Comparison of ENCODE assay signal across 32 cellular contexts in the genomic region with DNA sequence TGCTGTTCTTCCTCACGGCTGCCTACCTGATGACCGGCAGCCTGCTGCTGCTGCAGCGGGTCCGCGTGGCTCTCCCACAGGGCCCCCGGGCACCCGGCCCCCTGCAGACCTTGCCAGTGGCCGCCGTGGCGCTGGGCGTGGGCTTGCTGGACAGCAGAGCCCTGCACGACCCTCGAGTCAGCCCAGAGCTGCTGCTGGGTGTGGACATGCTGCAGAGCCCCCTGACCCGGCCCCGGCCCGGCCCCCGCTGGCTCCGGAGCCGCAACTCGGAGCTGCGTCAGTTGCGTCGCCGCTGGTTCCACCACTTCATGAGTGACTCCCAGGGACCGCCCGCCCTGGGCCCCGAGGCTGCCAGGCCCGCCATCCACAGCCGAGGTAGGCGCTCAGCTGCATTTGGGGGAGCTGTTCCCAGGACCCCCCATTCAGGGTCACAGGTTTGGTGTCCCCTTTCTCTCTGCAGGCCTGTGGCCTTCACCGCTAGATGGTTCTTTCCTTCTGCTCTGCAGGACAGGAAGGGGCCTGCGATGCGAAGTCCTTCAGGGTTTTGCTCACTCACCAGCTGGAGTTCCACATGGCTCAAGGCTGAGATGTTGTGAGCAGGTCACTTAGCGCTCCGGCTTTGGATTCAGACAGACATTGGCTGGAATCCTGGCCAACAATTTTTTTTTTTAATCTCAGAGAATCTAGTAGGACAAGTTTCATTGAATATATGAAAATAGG. TPM values are rescaled to one million over a fixed set of nuclear protein-coding genes. Genes with fewer than 3 reads are reported as not detected.
"Had no signal": no experiment of that assay in that cellular context is flagged by ENCODE, and none has a peak within 500 bp of the region (broad histone marks: within the 10 kb centered on the region; RNA-seq: fewer than 3 reads in every experiment).

No MANE protein-coding gene starts in this region.

- H3K27ac ChIP-seq: ascending aorta, cardiac muscle cell, VCaP had no signal

- H3K36me3 ChIP-seq: ascending aorta, cardiac muscle cell had no signal

- ATAC-seq: activated CD4-positive, alpha-beta T cell treated with anti-CD3 and anti-CD28 coated beads for 36 hours; activated CD4-positive, CD25-positive, alpha-beta regulatory T cell treated with anti-CD3 and anti-CD28 coated beads, Interleukin-2, amount 50 U/mL, for 24 hours; activated CD8-positive, alpha-beta memory T cell treated with anti-CD3 and anti-CD28 coated beads, Interleukin-2, amount 10 ng/mL, durations not matched to agents 7 days and 5 days; activated CD8-positive, alpha-beta T cell treated with anti-CD3 and anti-CD28 coated beads, Interleukin-2, amount 10 ng/mL, durations not matched to agents 7 days and 5 days; activated naive CD8-positive, alpha-beta T cell treated with anti-CD3 and anti-CD28 coated beads, Interleukin-2, amount 50 U/mL, for 24 hours; WTC11 had no signal

- H3K9me3 ChIP-seq: ascending aorta had no signal

- FAIRE-seq: TTC549 had no signal

- DNase-seq: activated CD4-positive, alpha-beta memory T cell treated with anti-CD3 and anti-CD28 coated beads, Interleukin-2, amount 10 ng/mL, durations not matched to agents 7 days and 5 days; activated CD4-positive, alpha-beta T cell treated with anti-CD3 and anti-CD28 coated beads for 1 hour; activated CD4-positive, alpha-beta T cell treated with anti-CD3 and anti-CD28 coated beads for 36 hours; activated CD4-positive, alpha-beta T cell treated with anti-CD3 and anti-CD28 coated beads for 48 hours; activated CD4-positive, alpha-beta T cell treated with anti-CD3 and anti-CD28 coated beads, Interleukin-2, amount 10 ng/mL, durations not matched to agents 7 days and 5 days; activated CD4-positive, alpha-beta T cell treated with anti-CD3 and anti-CD28 coated beads, Interleukin-2, amount 50 U/mL, for 48 hours; activated CD4-positive, CD25-positive, alpha-beta regulatory T cell; activated CD8-positive, alpha-beta memory T cell treated with anti-CD3 and anti-CD28 coated beads for 24 hours; activated CD8-positive, alpha-beta memory T cell treated with anti-CD3 and anti-CD28 coated beads, Interleukin-2, amount 10 ng/mL, durations not matched to agents 7 days and 5 days; activated CD8-positive, alpha-beta memory T cell treated with anti-CD3 and anti-CD28 coated beads, Interleukin-2, amount 50 U/mL, for 48 hours; activated CD8-positive, alpha-beta T cell treated with anti-CD3 and anti-CD28 coated beads, Interleukin-2, amount 10 ng/mL, durations not matched to agents 7 days and 5 days; activated effector memory CD4-positive, alpha-beta T cell treated with Interleukin-2 at 50 U/mL for 16 hours; activated gamma-delta T cell; activated naive CD4-positive, alpha-beta T cell treated with anti-CD3 and anti-CD28 coated beads, Interleukin-2, amount 10 ng/mL, durations not matched to agents 7 days and 5 days; activated naive CD4-positive, alpha-beta T cell treated with Interleukin-2 at 50 U/mL for 16 hours; activated naive CD8-positive, alpha-beta T cell treated with anti-CD3 and anti-CD28 coated beads, Interleukin-2, amount 10 ng/mL, durations not matched to agents 7 days and 5 days; activated naive CD8-positive, alpha-beta T cell treated with anti-CD3 and anti-CD28 coated beads, Interleukin-2, amount 50 U/mL, for 24 hours; activated T-cell treated with anti-CD3 and anti-CD28 coated beads, Interleukin-2, amount 50 U/mL, for 24 hours; activated T-cell treated with anti-CD3 and anti-CD28 coated beads, Interleukin-2, amount 50 U/mL, for 48 hours; amygdala; anterior cingulate cortex; caudate nucleus; cerebellar nuclear complex; T-helper 1 cell; T-helper 2 cell; T-helper 9 cell had no signal

- H3K4me1 ChIP-seq: ascending aorta had no signal

- H3K27me3 ChIP-seq: ascending aorta, cardiac muscle cell had no signal

- H3K4me3 ChIP-seq: ascending aorta, cardiac muscle cell had no signal

RNA-seq across cellular contexts. Expression of gene WSCD1, which starts 10.7 kb away (rescaled TPM):
- total RNA-seq: activated CD4-positive, alpha-beta memory T cell treated with anti-CD3 and anti-CD28 coated beads, Interleukin-2, amount 10 ng/mL, durations not matched to agents 7 days and 5 days; activated CD4-positive, alpha-beta T cell treated with anti-CD3 and anti-CD28 coated beads, Interleukin-2, amount 10 ng/mL, durations not matched to agents 7 days and 5 days; activated CD8-positive, alpha-beta T cell treated with anti-CD3 and anti-CD28 coated beads, Interleukin-2, amount 10 ng/mL, durations not matched to agents 7 days and 5 days; activated naive CD8-positive, alpha-beta T cell treated with anti-CD3 and anti-CD28 coated beads, Interleukin-2, amount 10 ng/mL, durations not matched to agents 7 days and 5 days had no signal
